In genomic region chr20:57395111-57395959, GRCh38 we compare ENCODE assay signal across 9 cellular contexts. TPM values are rescaled to one million over a fixed set of nuclear protein-coding genes. Genes with fewer than 3 reads are reported as not detected.
DNase-seq lines count a peak whose midpoint lies in the region; ATAC-seq lines count a peak whose summit lies in the region.
"Had no signal": no experiment of that assay in that cellular context is flagged by ENCODE, and none has a peak within 500 bp of the region (broad histone marks: within the 10 kb centered on the region; RNA-seq: fewer than 3 reads in every experiment).

No MANE protein-coding gene starts in this region.

- no peak for ATAC-seq in HG03045 (IDR thresholded peaks at IDR 0.05; ENCODE audit: unreplicated experiment)
- no peak for ATAC-seq in HG03039 (IDR thresholded peaks at IDR 0.05; ENCODE audit: unreplicated experiment)
- ATAC-seq in HG03175 (IDR thresholded peaks at IDR 0.05; ENCODE audit: unreplicated experiment) = no peak
- ATAC-seq: HCT116 had no signal

- H3K4me3 ChIP-seq in HUES64 (ENCODE audit: low read length) = no peak overlapping the region; the same call in 1 of the 2 replicates

- 58% methylated on average over 31 of the region's 31 CpGs for WGBS in HUES64

- DNase-seq in astrocyte of the hippocampus (ENCODE audit: low read depth, low spot score) (peak; percentile 95), hippocampal formation (lab: John Stamatoyannopoulos, UW) (peak; percentile 95 to 97), retina (peak; percentile 83), activated gamma-delta T cell treated with Interleukin-2 at 50 U/mL for 16 hours (no peak)

- H3K27ac ChIP-seq in HUES64 (ENCODE audit: low read depth, low read length) = peak overlapping the region; percentile 67

- H3K9ac ChIP-seq in HUES64 (ENCODE audit: low read depth, low read length) = no peak overlapping the region

- H3K9me3 ChIP-seq in HUES64 (ENCODE audit: insufficient read depth, low read depth, low read length) = no peaks in the 10 kb centered on the region

- peaks cover 3% of the 10 kb centered on the region; the same call in 1 of the 2 replicates for H3K27me3 ChIP-seq in HUES64 (ENCODE audit: insufficient read depth, low read length)

- peaks cover 63% of the 10 kb centered on the region for H3K36me3 ChIP-seq in HUES64 (ENCODE audit: insufficient read depth, low read length)

- H3K4me1 ChIP-seq in HUES64 (ENCODE audit: insufficient read depth, low read length) = peaks cover 29% of the 10 kb centered on the region

RNA-seq across cellular contexts. Expression of gene RBM38, which starts 4.1 kb away (rescaled TPM):
- polyA plus RNA-seq in HUES64 (2013, experiment 1 of 2) = 64.6 TPM
- polyA plus RNA-seq in HUES64 (2013, experiment 2 of 2) = 63.0 TPM

RNA-seq across cellular contexts. Expression of gene RAE1, which starts 44.3 kb away (rescaled TPM):
- 41.0 TPM for polyA plus RNA-seq in HUES64 (2013, experiment 1 of 2)
- 40.0 TPM for polyA plus RNA-seq in HUES64 (2013, experiment 2 of 2)
